ENCODE assay signal across 16 cellular contexts in the genomic region with DNA sequence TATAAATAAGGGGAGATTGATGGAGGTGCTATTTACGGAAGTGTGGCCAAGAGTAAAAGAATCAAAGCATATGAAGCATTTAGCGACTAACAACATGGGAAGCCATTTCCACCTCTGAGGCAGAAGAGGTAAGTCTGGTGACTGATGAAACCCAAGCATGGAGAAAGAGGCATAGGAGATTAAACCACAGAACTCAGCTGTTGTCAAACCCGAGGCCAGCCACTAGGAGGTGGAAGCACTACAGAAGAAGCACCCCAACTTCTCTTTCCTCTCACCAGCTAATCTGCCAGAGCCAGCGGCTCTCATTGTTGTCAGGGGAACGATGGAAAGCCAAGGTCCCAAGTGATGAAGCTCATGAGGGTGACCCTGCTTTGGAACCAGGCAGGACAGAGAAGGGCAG. TPM values are rescaled to one million over a fixed set of nuclear protein-coding genes. Genes with fewer than 3 reads are reported as not detected.
DNase-seq lines count a peak whose midpoint lies in the region; ATAC-seq, FAIRE-seq and TF ChIP-seq lines count a peak whose summit lies in the region.
"Had no signal": no experiment of that assay in that cellular context is flagged by ENCODE, and none has a peak within 500 bp of the region (broad histone marks: within the 10 kb centered on the region; RNA-seq: fewer than 3 reads in every experiment).

No MANE protein-coding gene starts in this region.

- H3K9me2 ChIP-seq in Karpas-422 (replicated peaks; ENCODE audit: insufficient read depth, low read length) = no peaks in the 10 kb centered on the region

- TF ChIP-seq POLR2A in gastroesophageal sphincter (IDR thresholded peaks at IDR 0.05) = no peak

- no peak for FAIRE-seq in RCC 7860 (lab: Jason Lieb, UNC)
- FAIRE-seq: small intestine had no signal

- no peak for ATAC-seq in gastroesophageal sphincter
- ATAC-seq: T-helper 17 cell had no signal

- 40 to 80% methylated on average over 1 to 5 of the region's 5 CpGs for WGBS in gastroesophageal sphincter (ENCODE audit: low coverage in 1 of 2), 2 donors

- H3K9ac ChIP-seq in Karpas-422 (ENCODE audit: low read length) = no peak overlapping the region

- no peaks in the 10 kb centered on the region for H3K4me1 ChIP-seq in Karpas-422 (ENCODE audit: low read length)
- no peaks in the 10 kb centered on the region for H3K4me1 ChIP-seq in gastroesophageal sphincter
- H3K4me1 ChIP-seq: stomach had no signal

- H3K4me3 ChIP-seq in Karpas-422 (ENCODE audit: low read length) = no peak overlapping the region
- H3K4me3 ChIP-seq in gastroesophageal sphincter = no peak overlapping the region
- H3K4me3 ChIP-seq: stomach had no signal

- H3K36me3 ChIP-seq in Karpas-422 (ENCODE audit: insufficient read depth, low read length) (no peaks in the 10 kb centered on the region), gastroesophageal sphincter (no peaks in the 10 kb centered on the region)
- H3K36me3 ChIP-seq: stomach had no signal

- H3K27ac ChIP-seq in Karpas-422 (ENCODE audit: low read length) (no peak overlapping the region), gastroesophageal sphincter (no peak overlapping the region)
- H3K27ac ChIP-seq: stomach had no signal

- no peaks in the 10 kb centered on the region for H4K20me1 ChIP-seq in Karpas-422 (ENCODE audit: insufficient read depth, low read depth, low read length)

- TF ChIP-seq EP300 in gastroesophageal sphincter (IDR thresholded peaks at IDR 0.05) = no peak

- no peaks in the 10 kb centered on the region for H3K79me2 ChIP-seq in Karpas-422 (ENCODE audit: low read length)

- H3K4me2 ChIP-seq in Karpas-422 (ENCODE audit: low read depth, low read length, poor library complexity, severe bottlenecking) = no peak overlapping the region

- H3K9me3 ChIP-seq in Karpas-422 (ENCODE audit: low read length) = peaks cover 9% of the 10 kb centered on the region
- no peaks in the 10 kb centered on the region for H3K9me3 ChIP-seq in gastroesophageal sphincter
- H3K9me3 ChIP-seq: stomach had no signal

- no peak overlapping the region for H2AFZ ChIP-seq in Karpas-422 (ENCODE audit: low read length)

- TF ChIP-seq CTCF in GM12872 (IDR thresholded peaks at IDR 0.05; ENCODE audit: insufficient read depth, low read depth, low read length) (peak; percentile 19; the same call in 1 of the 3 replicates), gastroesophageal sphincter (IDR thresholded peaks at IDR 0.05) (no peak), GM20000 (IDR thresholded peaks at IDR 0.05; ENCODE audit: extremely low read depth, missing control alignments) (no peak)

- no peaks in the 10 kb centered on the region for H3K27me3 ChIP-seq in Karpas-422 (ENCODE audit: low read length)
- H3K27me3 ChIP-seq in gastroesophageal sphincter = peaks cover 4% of the 10 kb centered on the region
- H3K27me3 ChIP-seq: stomach had no signal

- DNase-seq in Karpas-422 (peak; percentile 56), SW480 (ENCODE audit: low spot score) (peak; percentile 5), islet precursor cell (peak; percentile 53), RCC 7860 (ENCODE audit: low spot score) (no peak), GM20000 (ENCODE audit: low spot score) (no peak)
- DNase-seq: activated CD4-positive, alpha-beta T cell treated with anti-CD3 and anti-CD28 coated beads, Interleukin-2, amount 10 ng/mL, durations not matched to agents 24 days and 14 days; activated T-cell treated with anti-CD3 and anti-CD28 coated beads, Interleukin-2, amount 50 U/mL, for 48 hours; CD4-positive, alpha-beta T cell; cortex of kidney; NCI-H1930; small intestine; stomach; T-helper 17 cell had no signal

RNA-seq across cellular contexts. Expression of gene CNTNAP2, which starts 19.6 kb away (rescaled TPM):
- total RNA-seq in Karpas-422 (2014; rRNA removed; shearing (Covaris generic); ENCODE audit: low replicate concordance) = not detected in 2 replicates
- total RNA-seq in gastroesophageal sphincter = 1 to 10 TPM; 1.5 to 8.9 (median 3.2) TPM
- total RNA-seq: activated CD4-positive, alpha-beta T cell treated with anti-CD3 and anti-CD28 coated beads, Interleukin-2, amount 10 ng/mL, durations not matched to agents 24 days and 14 days; CD4-positive, alpha-beta T cell; fibroblast of lung had no signal

Comparison
In these comparisons a context has a peak if more than half of its experiments do, and no peak if none do; other contexts are left out.
1. DNase-seq: peak in Karpas-422 (single experiment), SW480 (single experiment) and islet precursor cell (single experiment); none in RCC 7860 (single experiment) and GM20000 (single experiment).